In the genomic region with DNA sequence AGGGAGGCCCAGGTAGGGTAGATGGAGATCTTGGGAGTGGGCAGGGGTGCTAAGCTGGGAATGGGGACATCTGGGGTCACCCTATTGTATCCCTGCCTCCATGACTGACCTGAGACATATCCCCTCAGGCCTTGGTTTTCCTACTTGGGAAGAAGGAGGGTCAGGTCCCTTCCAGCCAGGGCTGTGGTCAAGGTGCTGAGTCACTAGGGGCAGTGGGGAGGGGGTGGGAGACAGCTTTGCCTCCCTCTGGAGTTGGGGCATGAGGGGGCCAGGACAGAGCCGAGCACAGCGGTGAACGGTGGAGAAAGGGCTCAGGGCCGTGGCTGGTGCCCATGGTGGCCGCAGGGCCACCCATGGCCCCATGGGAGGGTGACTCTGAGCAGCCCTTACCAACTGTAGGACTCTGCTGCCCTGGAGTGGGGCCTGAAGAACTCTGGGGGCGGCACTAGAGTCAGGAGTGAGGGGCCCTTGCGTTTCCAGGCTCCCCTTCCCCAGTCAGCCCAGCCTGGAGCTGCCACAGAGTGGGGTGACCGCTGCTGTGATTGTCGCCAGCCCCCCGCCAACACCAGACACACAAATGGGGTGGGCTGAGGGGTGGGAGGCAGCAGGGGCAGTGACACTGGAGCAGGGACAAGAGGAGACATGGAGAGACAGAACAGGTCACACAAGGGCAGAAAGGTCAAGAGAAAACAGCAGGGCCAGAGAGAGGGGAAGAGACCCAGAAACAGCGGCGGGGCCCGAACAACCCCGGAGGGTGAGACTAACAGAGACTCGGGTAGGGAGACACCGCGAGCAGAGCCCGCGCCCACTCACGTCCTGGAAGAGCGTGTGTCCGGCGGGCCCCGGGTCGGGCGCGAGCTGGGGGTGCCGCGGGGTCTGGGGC, we compare ENCODE assay signal across 8 cellular contexts. TPM values are rescaled to one million over a fixed set of nuclear protein-coding genes. Genes with fewer than 3 reads are reported as not detected.
DNase-seq lines count a peak whose midpoint lies in the region; ATAC-seq and TF ChIP-seq lines count a peak whose summit lies in the region.

No MANE protein-coding gene starts in this region.

- CTCF ChIA-PET in activated naive CD4-positive, alpha-beta T cell treated with anti-CD3 and anti-CD28 coated beads, Interleukin-2, amount 10 ng/mL, durations not matched to agents 7 days and 5 days (lab: Charles Lee): interaction anchor here (0.8 to 1.2 kb wide), 2 partner anchors 10 to 12 kb away, joined by 3 read pairs; no protein-coding TSS in a partner anchor

- peaks cover 72% of the 10 kb centered on the region for H3K4me1 Mint-ChIP-seq in activated naive CD4-positive, alpha-beta T cell treated with anti-CD3 and anti-CD28 coated beads, Interleukin-2, amount 10 ng/mL, durations not matched to agents 7 days and 5 days
- H3K4me1 Mint-ChIP-seq in chondrocyte (ENCODE audit: low read depth): peaks cover 45% of the 10 kb centered on the region

- H3K4me3 Mint-ChIP-seq in activated naive CD4-positive, alpha-beta T cell treated with anti-CD3 and anti-CD28 coated beads, Interleukin-2, amount 10 ng/mL, durations not matched to agents 7 days and 5 days: peak overlapping the region; percentile 90
- H3K4me3 Mint-ChIP-seq in chondrocyte (ENCODE audit: unreplicated experiment): peak overlapping the region; percentile 91

- H3F3A ChIP-seq in MM.1S (ENCODE audit: insufficient read depth, low read length): peaks cover 16% of the 10 kb centered on the region; the same call in 1 of the 2 replicates

- peak overlapping the region; percentile 99 for H3K4me2 ChIP-seq in MM.1S (ENCODE audit: low read depth, low read length)

- no peak for ATAC-seq in GM18870 (IDR thresholded peaks at IDR 0.05; ENCODE audit: unreplicated experiment)

- H3K4me3 ChIP-seq in MM.1S (ENCODE audit: low read length): peak overlapping the region; percentile 91
- H3K4me3 ChIP-seq in mucosa of stomach (ENCODE audit: low read length): peak overlapping the region; percentile 50

- peak overlapping the region; percentile 88 for H3K27ac Mint-ChIP-seq in activated naive CD4-positive, alpha-beta T cell treated with anti-CD3 and anti-CD28 coated beads, Interleukin-2, amount 10 ng/mL, durations not matched to agents 7 days and 5 days
- peak overlapping the region; percentile 76 for H3K27ac Mint-ChIP-seq in chondrocyte (ENCODE audit: unreplicated experiment)

- H3K36me3 ChIP-seq in MM.1S (replicated peaks; ENCODE audit: insufficient read depth, low read length) (no peaks in the 10 kb centered on the region), mucosa of stomach (ENCODE audit: control insufficient read depth, insufficient read depth, low read length) (peaks cover 8% of the 10 kb centered on the region)

- no peak overlapping the region for H3K27ac ChIP-seq in MM.1S (ENCODE audit: low read length)

- no peaks in the 10 kb centered on the region for H4K20me1 ChIP-seq in MM.1S (ENCODE audit: insufficient read depth, low read length)

- H3K9me3 ChIP-seq in MM.1S (replicated peaks; ENCODE audit: insufficient read depth, low read length) (no peaks in the 10 kb centered on the region), mucosa of stomach (ENCODE audit: control insufficient read depth, low read length) (no peaks in the 10 kb centered on the region)

- peak overlapping the region; percentile 69; the same call in 1 of the 2 replicates for H2AFZ ChIP-seq in MM.1S (ENCODE audit: low read length)

- H3K4me1 ChIP-seq in MM.1S (ENCODE audit: low read length) (peaks cover 16% of the 10 kb centered on the region), mucosa of stomach (ENCODE audit: control insufficient read depth, insufficient read depth, low read length) (peaks cover 42% of the 10 kb centered on the region)

- DNase-seq in activated naive CD4-positive, alpha-beta T cell treated with anti-CD3 and anti-CD28 coated beads, Interleukin-2, amount 10 ng/mL, durations not matched to agents 7 days and 5 days: no peak
- no peak for DNase-seq in activated naive CD4-positive, alpha-beta T cell treated with Interleukin-2 at 50 U/mL for 16 hours
- DNase-seq in MM.1S (peak; percentile 6), chondrocyte (ENCODE audit: low spot score) (no peak), DMS79 (lab: John Stamatoyannopoulos, UW) (no peak), NCI-H748 treated with DMSO at 0.1 percent for 48 hours (lab: John Stamatoyannopoulos, UW) (no peak)

- TF ChIP-seq CTCF in MM.1S (IDR thresholded peaks at IDR 0.05; ENCODE audit: low read length) (no peak), chondrocyte (IDR thresholded peaks at IDR 0.05) (no peak)

- peaks cover 64% of the 10 kb centered on the region for H3K36me3 Mint-ChIP-seq in activated naive CD4-positive, alpha-beta T cell treated with anti-CD3 and anti-CD28 coated beads, Interleukin-2, amount 10 ng/mL, durations not matched to agents 7 days and 5 days
- peaks cover 10% of the 10 kb centered on the region for H3K36me3 Mint-ChIP-seq in chondrocyte (ENCODE audit: low read depth)

- no peaks in the 10 kb centered on the region for H3K9me2 ChIP-seq in MM.1S (replicated peaks; ENCODE audit: insufficient read depth, low read length)

- H3K9ac ChIP-seq in MM.1S (ENCODE audit: low read length) (peak overlapping the region; percentile 73), mucosa of stomach (ENCODE audit: low read length) (peak overlapping the region; percentile 82)

- no peaks in the 10 kb centered on the region for H3K27me3 Mint-ChIP-seq in activated naive CD4-positive, alpha-beta T cell treated with anti-CD3 and anti-CD28 coated beads, Interleukin-2, amount 10 ng/mL, durations not matched to agents 7 days and 5 days
- no peaks in the 10 kb centered on the region for H3K27me3 Mint-ChIP-seq in chondrocyte (ENCODE audit: low read depth)

- peaks cover 25% of the 10 kb centered on the region for H3K79me2 ChIP-seq in MM.1S (ENCODE audit: low read length)

- H3K27me3 ChIP-seq in MM.1S (replicated peaks; ENCODE audit: insufficient read depth, low read length): no peaks in the 10 kb centered on the region
- no peaks in the 10 kb centered on the region for H3K27me3 ChIP-seq in mucosa of stomach (ENCODE audit: control insufficient read depth, insufficient read depth, low read length)

- H3K9me3 Mint-ChIP-seq in activated naive CD4-positive, alpha-beta T cell treated with anti-CD3 and anti-CD28 coated beads, Interleukin-2, amount 10 ng/mL, durations not matched to agents 7 days and 5 days: no peaks in the 10 kb centered on the region
- H3K9me3 Mint-ChIP-seq in chondrocyte (ENCODE audit: low read depth): no peaks in the 10 kb centered on the region

RNA-seq across cellular contexts. Expression of gene NECAB3, which starts 0.6 kb away (rescaled TPM):
- 23.5 to 35.5 TPM (median 32.5 TPM) in 3 replicates for total RNA-seq in chondrocyte

RNA-seq across cellular contexts. Expression of gene ACTL10, which starts 6.9 kb away (rescaled TPM):
- total RNA-seq in chondrocyte: 0.60 to 2.5 TPM (median 2.3 TPM) in 3 replicates

RNA-seq across cellular contexts. Expression of gene C20orf144, which starts 11.5 kb away (rescaled TPM):
- 0.10 to 0.17 TPM in 2 of 3 replicates, not detected in the other for total RNA-seq in chondrocyte

RNA-seq across cellular contexts. Expression of gene E2F1, which starts 12.5 kb away (rescaled TPM):
- 7.5 to 17.0 TPM (median 7.6 TPM) in 3 replicates for total RNA-seq in chondrocyte

RNA-seq across cellular contexts. Expression of gene PXMP4, which starts 46.5 kb away (rescaled TPM):
- 4.9 to 6.7 TPM (median 6.4 TPM) in 3 replicates for total RNA-seq in chondrocyte
